Comparison of ENCODE assay signal across 8 cellular contexts in the genomic region with DNA sequence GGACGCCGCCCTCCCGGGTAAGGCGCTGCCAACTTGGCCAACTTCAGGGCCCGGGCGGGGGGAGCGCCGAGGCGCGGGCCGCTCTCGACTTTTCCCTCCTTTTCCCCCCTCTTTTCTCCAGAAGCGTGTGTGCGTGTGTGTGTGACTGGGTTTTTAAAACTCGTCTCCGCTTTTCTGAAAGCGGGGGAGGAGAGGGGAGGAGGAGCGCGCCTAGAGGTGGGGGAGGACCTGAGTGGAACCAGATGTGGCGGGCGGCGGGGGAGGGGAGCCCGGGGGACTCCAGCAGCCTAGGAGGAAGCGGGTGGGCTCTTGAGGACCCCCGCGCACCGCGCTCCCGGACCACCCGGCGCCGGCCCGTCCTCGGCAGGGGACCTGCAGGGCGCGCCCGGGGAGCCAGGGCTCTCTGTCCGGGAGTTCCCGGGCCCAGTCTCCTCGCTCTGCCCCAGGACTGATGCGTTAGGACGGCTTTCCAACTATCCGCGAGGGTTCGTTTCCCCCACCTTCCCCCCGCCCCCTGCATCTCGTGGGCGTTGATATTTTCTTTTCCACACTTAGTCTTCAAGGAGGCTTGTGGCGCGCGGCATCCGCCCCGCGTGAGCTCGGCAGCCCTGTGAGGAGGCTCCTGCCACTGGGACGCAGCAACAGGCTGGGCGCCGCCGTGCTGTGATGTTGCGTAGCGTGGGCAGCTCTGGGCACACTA. TPM values are rescaled to one million over a fixed set of nuclear protein-coding genes. Genes with fewer than 3 reads are reported as not detected.
DNase-seq lines count a peak whose midpoint lies in the region; ATAC-seq, FAIRE-seq and TF ChIP-seq lines count a peak whose summit lies in the region.

No MANE protein-coding gene starts in this region.

- H3K9me3 ChIP-seq in hepatocyte (ENCODE audit: low read depth), result no peaks in the 10 kb centered on the region
- H3K9me3 ChIP-seq in gastrocnemius medialis, result no peaks in the 10 kb centered on the region
- no peaks in the 10 kb centered on the region for H3K9me3 ChIP-seq in Karpas-422 (ENCODE audit: low read length)

- peaks cover 38% of the 10 kb centered on the region for H3K79me2 ChIP-seq in hepatocyte
- H3K79me2 ChIP-seq in Karpas-422 (ENCODE audit: low read length), result no peaks in the 10 kb centered on the region

- H3K9me2 ChIP-seq in hepatocyte (replicated peaks; ENCODE audit: insufficient read depth) (no peaks in the 10 kb centered on the region), Karpas-422 (replicated peaks; ENCODE audit: insufficient read depth, low read length) (no peaks in the 10 kb centered on the region)

- H2AFZ ChIP-seq in hepatocyte (peak overlapping the region; percentile 60), Karpas-422 (ENCODE audit: low read length) (no peak overlapping the region)

- DNase-seq in GM18507 (ENCODE audit: extremely low spot score, insufficient read length, low read depth) (no peak), NB4 (ENCODE audit: low read depth) (peak; percentile 81), hepatocyte (ENCODE audit: low spot score) (peak; percentile 70), gastrocnemius medialis (no peak), Karpas-422 (no peak), NCI-H187 treated with DMSO at 0.1 percent for 48 hours (lab: John Stamatoyannopoulos, UW) (no peak)
- DNase-seq in activated naive CD8-positive, alpha-beta T cell treated with anti-CD3 and anti-CD28 coated beads, Interleukin-2, amount 50 U/mL, for 16 hours (ENCODE audit: low read depth, low spot score), result peak; percentile 23

- in situ Hi-C loops in gastrocnemius medialis (cut with MboI; ENCODE audit: low sequenced_read_pairs in 4 of 4), result no loop called here

- H3K27me3 ChIP-seq in hepatocyte, result peaks cover 29% of the 10 kb centered on the region
- peaks cover 13 to 16% (median 15%) of the 10 kb centered on the region in 3 donors for H3K27me3 ChIP-seq in gastrocnemius medialis
- no peaks in the 10 kb centered on the region for H3K27me3 ChIP-seq in Karpas-422 (ENCODE audit: low read length)

- TF ChIP-seq CTCF in NB4 (IDR thresholded peaks at IDR 0.05; ENCODE audit: low read depth, low read length) (no peak), hepatocyte (IDR thresholded peaks at IDR 0.05; ENCODE audit: poor library complexity) (no peak), gastrocnemius medialis (IDR thresholded peaks at IDR 0.05 in 4 of 5, conservative IDR thresholded peaks at IDR 0.05 in 1 of 5) (no peak)

- H3K4me1 ChIP-seq in hepatocyte (ENCODE audit: insufficient read depth) (peaks cover 16% of the 10 kb centered on the region), gastrocnemius medialis (peaks cover 0 to 14% of the 10 kb centered on the region in 2 donors), Karpas-422 (ENCODE audit: low read length) (no peaks in the 10 kb centered on the region)

- H4K20me1 ChIP-seq in hepatocyte (ENCODE audit: insufficient read depth, poor library complexity, severe bottlenecking) (peaks cover 8% of the 10 kb centered on the region), Karpas-422 (ENCODE audit: insufficient read depth, low read depth, low read length) (0 out of 2 replicates have a peak, but pooled peaks cover 8% of the 10 kb centered on the region)

- H3K4me2 ChIP-seq in hepatocyte (peak overlapping the region; percentile 94), Karpas-422 (ENCODE audit: low read depth, low read length, poor library complexity, severe bottlenecking) (no peak overlapping the region)

- H3K36me3 ChIP-seq in hepatocyte (replicated peaks; ENCODE audit: insufficient read depth, low read depth) (no peaks in the 10 kb centered on the region), gastrocnemius medialis (no peaks in the 10 kb centered on the region), Karpas-422 (ENCODE audit: insufficient read depth, low read length) (no peaks in the 10 kb centered on the region)

- peak overlapping the region; percentile 83 for H3K4me3 ChIP-seq in NB4 (ENCODE audit: low read depth, low read length)
- peak overlapping the region; percentile 63 for H3K4me3 ChIP-seq in hepatocyte
- peak overlapping the region; percentile 52 to 59 (median 53) for H3K4me3 ChIP-seq in gastrocnemius medialis
- no peak overlapping the region for H3K4me3 ChIP-seq in Karpas-422 (ENCODE audit: low read length)

- ATAC-seq in gastrocnemius medialis (no peak), HG03045 (IDR thresholded peaks at IDR 0.05; ENCODE audit: unreplicated experiment) (no peak)

- H3K9ac ChIP-seq in Karpas-422 (ENCODE audit: low read length), result no peak overlapping the region

- H3K27ac ChIP-seq in hepatocyte (peak overlapping the region; percentile 96), gastrocnemius medialis (peak overlapping the region; percentile 45 to 67 (median 61)), Karpas-422 (ENCODE audit: low read length) (no peak overlapping the region)

- WGBS in hepatocyte (ENCODE audit: low lambda C conversion rate, missing lambda C conversion rate), result 3% methylated on average over 38 of the region's 61 CpGs

- FAIRE-seq in GM18507 (lab: Jason Lieb, UNC), result peak; percentile 18

- intact Hi-C loops in gastrocnemius medialis (cut with DNase I; ENCODE audit: low total_unique reads), result no loop called here

- TF ChIP-seq POLR2A in NB4 (IDR thresholded peaks at IDR 0.05; ENCODE audit: extremely low read depth, insufficient read length) (no peak), gastrocnemius medialis (IDR thresholded peaks at IDR 0.05) (no peak)

RNA-seq across cellular contexts. Expression of gene MRC2, which starts 0.6 kb away (rescaled TPM):
- total RNA-seq in hepatocyte, result 58.4 and 104 TPM in 2 replicates
- polyA plus RNA-seq in hepatocyte, result 121 and 123 TPM in 2 replicates
- 10 to 100 TPM in 1 of 4 donors, 1 to 10 TPM in 3; 4.8 to 15.0 (median 5.5) TPM for total RNA-seq in gastrocnemius medialis
- total RNA-seq in Karpas-422 (2014; rRNA removed; shearing (Covaris generic); ENCODE audit: low replicate concordance), result 0.26 and 2.3 TPM in 2 replicates

Comparison
In these comparisons a context has a peak if more than half of its experiments do, and no peak if none do; other contexts are left out.
1. DNase-seq: peak in NB4 (single experiment), activated naive CD8-positive, alpha-beta T cell treated with anti-CD3 and anti-CD28 coated beads, Interleukin-2, amount 50 U/mL, for 16 hours (single experiment) and hepatocyte (single experiment); none in GM18507 (single experiment), gastrocnemius medialis (0 of 2), Karpas-422 (single experiment) and NCI-H187 treated with DMSO at 0.1 percent for 48 hours (single experiment).